1 cellular context compared by ENCODE assay signal in genomic region chr14:31947680-31948580, GRCh38.
TF ChIP-seq lines count a peak whose summit lies in the region.

No MANE protein-coding gene starts in this region.

TF ChIP-seq in IMR-90, 13 proteins besides CTCF, POLR2A, EP300 and RAD21:
- TF ChIP-seq MAFK (IDR thresholded peaks at IDR 0.05; ENCODE audit: low read depth, low read length): no peak
- TF ChIP-seq CEBPB (IDR thresholded peaks at IDR 0.05; ENCODE audit: low read depth, low read length): no peak
- TF ChIP-seq NFE2L2 (IDR thresholded peaks at IDR 0.05; ENCODE audit: low read depth, low read length): no peak
- no peak for TF ChIP-seq RCOR1 (IDR thresholded peaks at IDR 0.05; ENCODE audit: insufficient replicate concordance, low read length)
- no peak for TF ChIP-seq SMC3 (IDR thresholded peaks at IDR 0.05; ENCODE audit: low read depth, low read length)
- TF ChIP-seq BHLHE40 (IDR thresholded peaks at IDR 0.05; ENCODE audit: low read depth, low read length): no peak
- no peak for TF ChIP-seq MAZ (IDR thresholded peaks at IDR 0.05; ENCODE audit: borderline replicate concordance, low read depth, low read length)
- no peak for TF ChIP-seq MXI1 (IDR thresholded peaks at IDR 0.05; ENCODE audit: borderline replicate concordance, low read depth, low read length)
- no peak for TF ChIP-seq RFX5 (IDR thresholded peaks at IDR 0.05; ENCODE audit: low read depth, low read length)
- TF ChIP-seq USF2 (IDR thresholded peaks at IDR 0.05; ENCODE audit: low read depth, low read length): no peak
- no peak for TF ChIP-seq ELK1 (IDR thresholded peaks at IDR 0.05; ENCODE audit: borderline replicate concordance, low read depth, low read length)
- TF ChIP-seq CHD1 (IDR thresholded peaks at IDR 0.05; ENCODE audit: low read depth, low read length): no peak
- no peak for TF ChIP-seq FOS (IDR thresholded peaks at IDR 0.05; ENCODE audit: low read depth, low read length)
